1 cellular context compared by ENCODE assay signal in genomic region chr12:113247123-113248045, GRCh38.
TF ChIP-seq lines count a peak whose summit lies in the region.

No MANE protein-coding gene starts in this region.

TF ChIP-seq in H1, 55 proteins besides CTCF, POLR2A, EP300 and RAD21 (continued from another document):
- TF ChIP-seq E2F6 (IDR thresholded peaks at IDR 0.05): peak; percentile 42; the same call in 1 of the 2 replicates
